Comparison of ENCODE assay signal across 1 cellular context in genomic region chr11:124759268-124760204, GRCh38.
TF ChIP-seq lines count a peak whose summit lies in the region.

No MANE protein-coding gene starts in this region.

TF ChIP-seq in HepG2, 621 proteins besides CTCF, POLR2A, EP300 and RAD21 (continued from another document):
- TF ChIP-seq TIGD3 (CRISPR knock-in tag; IDR thresholded peaks at IDR 0.05; ENCODE audit: borderline replicate concordance), result 0 out of 2 replicates have a peak, but pooled peaks have one; percentile 85
- TF ChIP-seq FOXK2 (IDR thresholded peaks at IDR 0.05), result no peak
- 0 out of 2 replicates have a peak, but pooled peaks have one; percentile 18 for TF ChIP-seq PHF21A (CRISPR knock-in tag; IDR thresholded peaks at IDR 0.05)
- TF ChIP-seq E2F1 (CRISPR knock-in tag; IDR thresholded peaks at IDR 0.05), result peak; percentile 44; the same call in 1 of the 2 replicates
- peak; percentile 43 for TF ChIP-seq JARID2 (CRISPR knock-in tag; IDR thresholded peaks at IDR 0.05; ENCODE audit: insufficient replicate concordance)
- 0 out of 2 replicates have a peak, but pooled peaks have one; percentile 57 for TF ChIP-seq ZNF570 (CRISPR knock-in tag; IDR thresholded peaks at IDR 0.05; ENCODE audit: borderline replicate concordance)
- TF ChIP-seq SIX4 (CRISPR knock-in tag; IDR thresholded peaks at IDR 0.05), result no peak
- TF ChIP-seq CHD2 (IDR thresholded peaks at IDR 0.05; ENCODE audit: low read depth, low read length), result no peak
- TF ChIP-seq ZBTB26 (CRISPR knock-in tag; IDR thresholded peaks at IDR 0.05; ENCODE audit: borderline replicate concordance), result peak; percentile 71; the same call in 1 of the 2 replicates
- peak; percentile 74; the same call in 1 of the 2 replicates for TF ChIP-seq ZNF703 (CRISPR knock-in tag; IDR thresholded peaks at IDR 0.05; ENCODE audit: borderline replicate concordance)
- TF ChIP-seq ZNF207 (IDR thresholded peaks at IDR 0.05; ENCODE audit: borderline replicate concordance), result no peak
- 0 out of 2 replicates have a peak, but pooled peaks have one; percentile 21 for TF ChIP-seq BRD4 (CRISPR knock-in tag; IDR thresholded peaks at IDR 0.05)
- TF ChIP-seq ZNF205 (CRISPR knock-in tag; IDR thresholded peaks at IDR 0.05), result 0 out of 2 replicates have a peak, but pooled peaks have one; percentile 38
- 0 out of 2 replicates have a peak, but pooled peaks have one; percentile 64 for TF ChIP-seq ZNF441 (CRISPR knock-in tag; IDR thresholded peaks at IDR 0.05; ENCODE audit: borderline replicate concordance)
- TF ChIP-seq KDM5B (CRISPR knock-in tag; IDR thresholded peaks at IDR 0.05; ENCODE audit: borderline replicate concordance), result peak; percentile 87
- TF ChIP-seq YEATS2 (CRISPR knock-in tag; IDR thresholded peaks at IDR 0.05; ENCODE audit: borderline replicate concordance), result no peak
- peak; percentile 12; the same call in 1 of the 2 replicates for TF ChIP-seq ZMYM3 (CRISPR knock-in tag; IDR thresholded peaks at IDR 0.05)
- TF ChIP-seq PCBP1 (IDR thresholded peaks at IDR 0.05; ENCODE audit: borderline replicate concordance, low read depth, low read length), result 0 out of 2 replicates have a peak, but pooled peaks have one; percentile 46
TF ChIP-seq in HepG2: peak in this region for 130.
